In the genomic region with DNA sequence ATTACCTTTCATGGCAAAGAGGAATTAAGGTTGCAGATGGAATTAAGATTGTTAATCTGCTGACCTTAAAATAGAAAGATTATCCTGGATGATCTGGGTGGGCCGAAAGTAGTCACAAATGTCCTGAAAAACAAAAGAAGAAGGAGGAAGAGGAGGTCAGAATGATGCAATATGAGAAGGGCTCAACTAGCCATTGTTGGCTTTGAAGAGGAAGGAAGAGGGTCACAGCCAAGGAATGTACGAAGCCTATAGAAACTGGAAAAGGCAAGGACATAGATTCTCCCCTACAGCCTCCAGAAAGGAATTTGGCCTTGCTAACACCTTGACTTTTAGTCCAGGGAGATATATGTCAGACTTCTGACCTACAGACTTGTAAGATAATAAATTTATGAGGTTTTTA, we compare ENCODE assay signal across 2 cellular contexts.
A peak's percentile ranks its signal among the peaks of the same experiment; 100 is the strongest.
TF ChIP-seq lines count a peak whose summit lies in the region.

No MANE protein-coding gene starts in this region.

TF ChIP-seq in H1, 55 proteins besides CTCF, POLR2A, EP300 and RAD21:
- TF ChIP-seq BRCA1 (IDR thresholded peaks at IDR 0.05; ENCODE audit: low read depth, low read length) (no peak), CEBPB (IDR thresholded peaks at IDR 0.05; ENCODE audit: low read depth, low read length) (peak; percentile 57; the same call in 1 of the 2 replicates)

TF ChIP-seq in HepG2, 621 proteins besides CTCF, POLR2A, EP300 and RAD21:
- TF ChIP-seq HDAC2 (CRISPR knock-in tag; IDR thresholded peaks at IDR 0.05) = no peak
- TF ChIP-seq ZFAT (CRISPR knock-in tag; conservative IDR thresholded peaks at IDR 0.05) = no peak
- TF ChIP-seq SIN3B (IDR thresholded peaks at IDR 0.05; ENCODE audit: low read length) = no peak
- TF ChIP-seq NFE2L2 (IDR thresholded peaks at IDR 0.05; ENCODE audit: low read length) = no peak
- TF ChIP-seq, protein P1, sequence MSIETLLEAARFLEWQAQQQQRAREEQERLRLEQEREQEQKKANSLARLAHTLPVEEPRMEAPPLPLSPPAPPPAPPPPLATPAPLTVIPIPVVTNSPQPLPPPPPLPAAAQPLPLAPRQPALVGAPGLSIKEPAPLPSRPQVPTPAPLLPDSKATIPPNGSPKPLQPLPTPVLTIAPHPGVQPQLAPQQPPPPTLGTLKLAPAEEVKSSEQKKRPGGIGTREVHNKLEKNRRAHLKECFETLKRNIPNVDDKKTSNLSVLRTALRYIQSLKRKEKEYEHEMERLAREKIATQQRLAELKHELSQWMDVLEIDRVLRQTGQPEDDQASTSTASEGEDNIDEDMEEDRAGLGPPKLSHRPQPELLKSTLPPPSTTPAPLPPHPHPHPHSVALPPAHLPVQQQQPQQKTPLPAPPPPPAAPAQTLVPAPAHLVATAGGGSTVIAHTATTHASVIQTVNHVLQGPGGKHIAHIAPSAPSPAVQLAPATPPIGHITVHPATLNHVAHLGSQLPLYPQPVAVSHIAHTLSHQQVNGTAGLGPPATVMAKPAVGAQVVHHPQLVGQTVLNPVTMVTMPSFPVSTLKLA (IDR thresholded peaks at IDR 0.05) = no peak
- TF ChIP-seq ZNF776 (CRISPR knock-in tag; IDR thresholded peaks at IDR 0.05) = no peak
- no peak for TF ChIP-seq CCDC6 (CRISPR knock-in tag; IDR thresholded peaks at IDR 0.05)
- TF ChIP-seq, protein P2, sequence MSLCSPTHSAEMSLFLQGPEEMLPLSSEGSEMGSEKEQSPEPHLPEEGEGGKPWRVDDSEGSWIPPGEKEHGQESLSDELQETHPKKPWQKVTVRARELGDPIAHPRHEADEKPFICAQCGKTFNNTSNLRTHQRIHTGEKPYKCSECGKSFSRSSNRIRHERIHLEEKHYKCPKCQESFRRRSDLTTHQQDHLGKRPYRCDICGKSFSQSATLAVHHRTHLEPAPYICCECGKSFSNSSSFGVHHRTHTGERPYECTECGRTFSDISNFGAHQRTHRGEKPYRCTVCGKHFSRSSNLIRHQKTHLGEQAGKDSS (CRISPR knock-in tag; IDR thresholded peaks at IDR 0.05; ENCODE audit: borderline replicate concordance, low read depth) = no peak
- TF ChIP-seq, protein P3, sequence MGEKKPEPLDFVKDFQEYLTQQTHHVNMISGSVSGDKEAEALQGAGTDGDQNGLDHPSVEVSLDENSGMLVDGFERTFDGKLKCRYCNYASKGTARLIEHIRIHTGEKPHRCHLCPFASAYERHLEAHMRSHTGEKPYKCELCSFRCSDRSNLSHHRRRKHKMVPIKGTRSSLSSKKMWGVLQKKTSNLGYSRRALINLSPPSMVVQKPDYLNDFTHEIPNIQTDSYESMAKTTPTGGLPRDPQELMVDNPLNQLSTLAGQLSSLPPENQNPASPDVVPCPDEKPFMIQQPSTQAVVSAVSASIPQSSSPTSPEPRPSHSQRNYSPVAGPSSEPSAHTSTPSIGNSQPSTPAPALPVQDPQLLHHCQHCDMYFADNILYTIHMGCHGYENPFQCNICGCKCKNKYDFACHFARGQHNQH (CRISPR knock-in tag; IDR thresholded peaks at IDR 0.05) = no peak
- TF ChIP-seq, protein P4, sequence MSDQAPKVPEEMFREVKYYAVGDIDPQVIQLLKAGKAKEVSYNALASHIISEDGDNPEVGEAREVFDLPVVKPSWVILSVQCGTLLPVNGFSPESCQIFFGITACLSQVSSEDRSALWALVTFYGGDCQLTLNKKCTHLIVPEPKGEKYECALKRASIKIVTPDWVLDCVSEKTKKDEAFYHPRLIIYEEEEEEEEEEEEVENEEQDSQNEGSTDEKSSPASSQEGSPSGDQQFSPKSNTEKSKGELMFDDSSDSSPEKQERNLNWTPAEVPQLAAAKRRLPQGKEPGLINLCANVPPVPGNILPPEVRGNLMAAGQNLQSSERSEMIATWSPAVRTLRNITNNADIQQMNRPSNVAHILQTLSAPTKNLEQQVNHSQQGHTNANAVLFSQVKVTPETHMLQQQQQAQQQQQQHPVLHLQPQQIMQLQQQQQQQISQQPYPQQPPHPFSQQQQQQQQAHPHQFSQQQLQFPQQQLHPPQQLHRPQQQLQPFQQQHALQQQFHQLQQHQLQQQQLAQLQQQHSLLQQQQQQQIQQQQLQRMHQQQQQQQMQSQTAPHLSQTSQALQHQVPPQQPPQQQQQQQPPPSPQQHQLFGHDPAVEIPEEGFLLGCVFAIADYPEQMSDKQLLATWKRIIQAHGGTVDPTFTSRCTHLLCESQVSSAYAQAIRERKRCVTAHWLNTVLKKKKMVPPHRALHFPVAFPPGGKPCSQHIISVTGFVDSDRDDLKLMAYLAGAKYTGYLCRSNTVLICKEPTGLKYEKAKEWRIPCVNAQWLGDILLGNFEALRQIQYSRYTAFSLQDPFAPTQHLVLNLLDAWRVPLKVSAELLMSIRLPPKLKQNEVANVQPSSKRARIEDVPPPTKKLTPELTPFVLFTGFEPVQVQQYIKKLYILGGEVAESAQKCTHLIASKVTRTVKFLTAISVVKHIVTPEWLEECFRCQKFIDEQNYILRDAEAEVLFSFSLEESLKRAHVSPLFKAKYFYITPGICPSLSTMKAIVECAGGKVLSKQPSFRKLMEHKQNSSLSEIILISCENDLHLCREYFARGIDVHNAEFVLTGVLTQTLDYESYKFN (CRISPR knock-in tag; conservative IDR thresholded peaks at IDR 0.05) = no peak
- no peak for TF ChIP-seq TOPORS (CRISPR knock-in tag; IDR thresholded peaks at IDR 0.05)
- TF ChIP-seq, protein P5, sequence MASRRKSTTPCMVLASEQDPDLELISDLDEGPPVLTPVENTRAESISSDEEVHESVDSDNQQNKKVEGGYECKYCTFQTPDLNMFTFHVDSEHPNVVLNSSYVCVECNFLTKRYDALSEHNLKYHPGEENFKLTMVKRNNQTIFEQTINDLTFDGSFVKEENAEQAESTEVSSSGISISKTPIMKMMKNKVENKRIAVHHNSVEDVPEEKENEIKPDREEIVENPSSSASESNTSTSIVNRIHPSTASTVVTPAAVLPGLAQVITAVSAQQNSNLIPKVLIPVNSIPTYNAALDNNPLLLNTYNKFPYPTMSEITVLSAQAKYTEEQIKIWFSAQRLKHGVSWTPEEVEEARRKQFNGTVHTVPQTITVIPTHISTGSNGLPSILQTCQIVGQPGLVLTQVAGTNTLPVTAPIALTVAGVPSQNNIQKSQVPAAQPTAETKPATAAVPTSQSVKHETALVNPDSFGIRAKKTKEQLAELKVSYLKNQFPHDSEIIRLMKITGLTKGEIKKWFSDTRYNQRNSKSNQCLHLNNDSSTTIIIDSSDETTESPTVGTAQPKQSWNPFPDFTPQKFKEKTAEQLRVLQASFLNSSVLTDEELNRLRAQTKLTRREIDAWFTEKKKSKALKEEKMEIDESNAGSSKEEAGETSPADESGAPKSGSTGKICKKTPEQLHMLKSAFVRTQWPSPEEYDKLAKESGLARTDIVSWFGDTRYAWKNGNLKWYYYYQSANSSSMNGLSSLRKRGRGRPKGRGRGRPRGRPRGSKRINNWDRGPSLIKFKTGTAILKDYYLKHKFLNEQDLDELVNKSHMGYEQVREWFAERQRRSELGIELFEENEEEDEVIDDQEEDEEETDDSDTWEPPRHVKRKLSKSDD (CRISPR knock-in tag; IDR thresholded peaks at IDR 0.05; ENCODE audit: low read depth) = no peak
- TF ChIP-seq, protein P6, sequence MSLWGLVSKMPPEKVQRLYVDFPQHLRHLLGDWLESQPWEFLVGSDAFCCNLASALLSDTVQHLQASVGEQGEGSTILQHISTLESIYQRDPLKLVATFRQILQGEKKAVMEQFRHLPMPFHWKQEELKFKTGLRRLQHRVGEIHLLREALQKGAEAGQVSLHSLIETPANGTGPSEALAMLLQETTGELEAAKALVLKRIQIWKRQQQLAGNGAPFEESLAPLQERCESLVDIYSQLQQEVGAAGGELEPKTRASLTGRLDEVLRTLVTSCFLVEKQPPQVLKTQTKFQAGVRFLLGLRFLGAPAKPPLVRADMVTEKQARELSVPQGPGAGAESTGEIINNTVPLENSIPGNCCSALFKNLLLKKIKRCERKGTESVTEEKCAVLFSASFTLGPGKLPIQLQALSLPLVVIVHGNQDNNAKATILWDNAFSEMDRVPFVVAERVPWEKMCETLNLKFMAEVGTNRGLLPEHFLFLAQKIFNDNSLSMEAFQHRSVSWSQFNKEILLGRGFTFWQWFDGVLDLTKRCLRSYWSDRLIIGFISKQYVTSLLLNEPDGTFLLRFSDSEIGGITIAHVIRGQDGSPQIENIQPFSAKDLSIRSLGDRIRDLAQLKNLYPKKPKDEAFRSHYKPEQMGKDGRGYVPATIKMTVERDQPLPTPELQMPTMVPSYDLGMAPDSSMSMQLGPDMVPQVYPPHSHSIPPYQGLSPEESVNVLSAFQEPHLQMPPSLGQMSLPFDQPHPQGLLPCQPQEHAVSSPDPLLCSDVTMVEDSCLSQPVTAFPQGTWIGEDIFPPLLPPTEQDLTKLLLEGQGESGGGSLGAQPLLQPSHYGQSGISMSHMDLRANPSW (CRISPR knock-in tag; IDR thresholded peaks at IDR 0.05; ENCODE audit: borderline replicate concordance) = no peak
- no peak for TF ChIP-seq ZNF589 (CRISPR knock-in tag; conservative IDR thresholded peaks at IDR 0.05)
- TF ChIP-seq ZNF530 (CRISPR knock-in tag; IDR thresholded peaks at IDR 0.05; ENCODE audit: low read depth) = no peak
- no peak for TF ChIP-seq STAG1 (CRISPR knock-in tag; IDR thresholded peaks at IDR 0.05)
